ENCODE assay signal across 8 cellular contexts in the genomic region with DNA sequence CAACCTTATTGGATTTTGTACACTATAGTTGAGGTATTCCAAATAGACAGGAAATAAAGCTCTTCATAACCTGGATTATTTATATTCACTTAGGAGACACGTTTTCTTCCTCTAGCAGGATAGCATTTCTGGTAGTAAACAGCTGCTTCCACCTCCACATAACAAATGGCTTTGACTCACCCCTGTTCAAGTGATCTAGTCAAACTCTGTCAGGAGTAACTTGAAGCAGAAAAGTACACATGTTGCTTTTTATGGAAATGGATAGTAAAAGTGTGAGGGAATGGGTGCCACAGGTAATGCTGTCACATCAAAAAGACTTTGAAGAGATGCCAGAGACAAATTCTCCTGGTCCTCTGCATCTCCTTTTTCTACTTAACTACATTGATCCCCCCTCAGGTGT.
"Had no signal": no experiment of that assay in that cellular context is flagged by ENCODE, and none has a peak within 500 bp of the region (broad histone marks: within the 10 kb centered on the region; RNA-seq: fewer than 3 reads in every experiment).

No MANE protein-coding gene starts in this region.

- ATAC-seq: HCT116, K562 had no signal

- H3K36me3 ChIP-seq: HAP-1 had no signal

- H3K27ac Mint-ChIP-seq: HFFc6 had no signal

- H3K4me1 ChIP-seq: HAP-1 had no signal

- H3K4me3 ChIP-seq: GM23248, HAP-1, K562 had no signal

- DNase-seq: GM23248, GOT3, H7, HFFc6, IMR-90 had no signal

- H3K27ac ChIP-seq: GM23248 had no signal

- H2AFZ ChIP-seq: GM23248 had no signal

- H3K4me3 Mint-ChIP-seq: HFFc6 had no signal
